In genomic region chr15:84752195-84752594, GRCh38 we compare ENCODE assay signal across 13 cellular contexts. TPM values are rescaled to one million over a fixed set of nuclear protein-coding genes. Genes with fewer than 3 reads are reported as not detected.
DNase-seq lines count a peak whose midpoint lies in the region; ATAC-seq and TF ChIP-seq lines count a peak whose summit lies in the region.
"Had no signal": no experiment of that assay in that cellular context is flagged by ENCODE, and none has a peak within 500 bp of the region (broad histone marks: within the 10 kb centered on the region; RNA-seq: fewer than 3 reads in every experiment).

No MANE protein-coding gene starts in this region.

- H3K27me3 Mint-ChIP-seq in activated naive CD8-positive, alpha-beta T cell, result no peaks in the 10 kb centered on the region

- WGBS in right cardiac atrium, result 96% methylated on average over 1 of the region's 1 CpG
- WGBS in sigmoid colon, 2 donors, result 89 to 93% methylated on average over 1 of the region's 1 CpG

- H3K9me3 Mint-ChIP-seq in activated naive CD8-positive, alpha-beta T cell (ENCODE audit: low read depth), result no peaks in the 10 kb centered on the region

- TF ChIP-seq CTCF in upper lobe of right lung (IDR thresholded peaks at IDR 0.05) (no peak), sigmoid colon (IDR thresholded peaks at IDR 0.05) (no peak)

- peaks cover 5% of the 10 kb centered on the region for H3K36me3 Mint-ChIP-seq in activated naive CD8-positive, alpha-beta T cell

- no peaks in the 10 kb centered on the region for H3K27me3 ChIP-seq in right cardiac atrium (ENCODE audit: control insufficient read depth, insufficient read depth)
- H3K27me3 ChIP-seq in upper lobe of right lung, result no peaks in the 10 kb centered on the region
- H3K27me3 ChIP-seq in sigmoid colon, result no peaks in the 10 kb centered on the region
- H3K27me3 ChIP-seq: dorsolateral prefrontal cortex had no signal

- no peaks in the 10 kb centered on the region for H3K36me3 ChIP-seq in upper lobe of right lung
- H3K36me3 ChIP-seq in sigmoid colon, result no peaks in the 10 kb centered on the region

- H3K27ac Mint-ChIP-seq in activated naive CD8-positive, alpha-beta T cell, result peak overlapping the region; percentile 18

- peaks cover 68% of the 10 kb centered on the region for H3K4me1 Mint-ChIP-seq in activated naive CD8-positive, alpha-beta T cell (ENCODE audit: low read depth)

- TF ChIP-seq POLR2A in sigmoid colon (IDR thresholded peaks at IDR 0.05), result no peak

- peaks cover 7% of the 10 kb centered on the region for H3K4me1 ChIP-seq in right cardiac atrium (ENCODE audit: control insufficient read depth, insufficient read depth, low read length)
- peaks cover 52% of the 10 kb centered on the region for H3K4me1 ChIP-seq in upper lobe of right lung
- H3K4me1 ChIP-seq in sigmoid colon, result peaks cover 0 to 69% (median 48%) of the 10 kb centered on the region in 4 donors

- H3K4me3 Mint-ChIP-seq in activated naive CD8-positive, alpha-beta T cell, result peak overlapping the region; percentile 25

- H3K9me3 ChIP-seq in right cardiac atrium (ENCODE audit: control insufficient read depth, low read length) (no peaks in the 10 kb centered on the region), upper lobe of right lung (no peaks in the 10 kb centered on the region), sigmoid colon (no peaks in the 10 kb centered on the region)

- intact Hi-C loops in right cardiac atrium (cut with DNase I) (loop anchor here in 2 of 4 donors (10.0 kb wide), 1 partner anchor 63 kb away; the partner anchor contains the start of gene ALPK3 (in 2 of the 2)), left ventricle myocardium superior (cut with micrococcal nuclease) (no loop called here), upper lobe of right lung (cut with DNase I) (no loop called here), sigmoid colon (cut with DNase I) (no loop called here)

- no peak for ATAC-seq in right cardiac atrium
- ATAC-seq in left ventricle myocardium superior, result no peak
- ATAC-seq in upper lobe of right lung, result no peak
- no peak for ATAC-seq in GM18870 (IDR thresholded peaks at IDR 0.05; ENCODE audit: unreplicated experiment)

- peak overlapping the region; percentile 42 for H3K27ac ChIP-seq in right cardiac atrium (ENCODE audit: low read length)
- peak overlapping the region; percentile 47 for H3K27ac ChIP-seq in upper lobe of right lung
- peak overlapping the region in 2 of 4 donors; percentile 25 to 38 for H3K27ac ChIP-seq in sigmoid colon

- DNase-seq in right cardiac atrium (no peak), left ventricle myocardium superior (no peak), myocyte (ENCODE audit: low read depth) (peak; percentile 9), upper lobe of right lung (no peak), sigmoid colon (no peak), NCI-H2029 (lab: John Stamatoyannopoulos, UW) (no peak)
- DNase-seq: C1 segment of cervical spinal cord; dorsolateral prefrontal cortex; GOT3; midbrain; stimulated activated naive CD4-positive, alpha-beta T cell treated with Interleukin-2 at 50 U/mL for 16 hours had no signal

- no peak overlapping the region for H3K4me3 ChIP-seq in right cardiac atrium (ENCODE audit: low read length)
- H3K4me3 ChIP-seq in upper lobe of right lung, result no peak overlapping the region
- no peak overlapping the region for H3K4me3 ChIP-seq in sigmoid colon
- H3K4me3 ChIP-seq: dorsolateral prefrontal cortex had no signal

- no peak for TF ChIP-seq EP300 in sigmoid colon (IDR thresholded peaks at IDR 0.05)

RNA-seq across cellular contexts. Expression of gene ZNF592, which starts 3.8 kb away (rescaled TPM):
- total RNA-seq in right cardiac atrium, result 10 to 100 TPM; 20.3 to 25.6 (median 20.6) TPM
- 14.0 TPM for polyA plus RNA-seq in right cardiac atrium
- total RNA-seq in left ventricle myocardium superior, result 20.0 TPM
- 13.3 and 13.7 TPM in 2 replicates for total RNA-seq in myocyte
- polyA plus RNA-seq in myocyte (2012), result 27.1 TPM
- total RNA-seq in upper lobe of right lung, result 33.3 TPM
- 10 to 100 TPM; 12.5 to 14.1 (median 13.7) TPM for total RNA-seq in sigmoid colon
- 10 to 100 TPM in 1 of 3 donors, 1 to 10 TPM in 2; 6.0 to 20.4 (median 8.1) TPM for polyA plus RNA-seq in sigmoid colon

RNA-seq across cellular contexts. Expression of gene SEC11A, which starts 36.3 kb away (rescaled TPM):
- total RNA-seq in right cardiac atrium (10 to 100 TPM; 86.2 to 91.6 (median 88.1) TPM), left ventricle myocardium superior (94.6 TPM), myocyte (178 and 182 TPM in 2 replicates), upper lobe of right lung (168 TPM), sigmoid colon (100 to 1,000 TPM in 2 of 4 donors, 10 to 100 TPM in 2; 83.9 to 153 (median 112) TPM)
- polyA plus RNA-seq in right cardiac atrium (92.2 TPM), sigmoid colon (100 to 1,000 TPM; 152 to 216 (median 166) TPM)
- 139 TPM for polyA plus RNA-seq in myocyte (2012)
